1 cellular context compared by ENCODE assay signal in genomic region chr10:95561200-95562177, GRCh38.
A peak's percentile ranks its signal among the peaks of the same experiment; 100 is the strongest.
TF ChIP-seq lines count a peak whose summit lies in the region.

TSS of gene SORBS1 (minus strand) at chr10:95561371. CDS start at chr10:95441135, 120,236 bp downstream.

TF ChIP-seq in HepG2, 621 proteins besides CTCF, POLR2A, EP300 and RAD21 (continued from another document):
- peak; percentile 12; the same call in 1 of the 2 replicates for TF ChIP-seq RXRB (CRISPR knock-in tag; IDR thresholded peaks at IDR 0.05; ENCODE audit: borderline replicate concordance)
- no peak for TF ChIP-seq EED (CRISPR knock-in tag; IDR thresholded peaks at IDR 0.05)
- no peak for TF ChIP-seq STAT6 (CRISPR knock-in tag; IDR thresholded peaks at IDR 0.05; ENCODE audit: borderline replicate concordance)
- no peak for TF ChIP-seq ZNF704 (CRISPR knock-in tag; IDR thresholded peaks at IDR 0.05; ENCODE audit: borderline replicate concordance)
- peak; percentile 75 for TF ChIP-seq ZMYM4 (CRISPR knock-in tag; IDR thresholded peaks at IDR 0.05)
- no peak for TF ChIP-seq JARID2 (CRISPR knock-in tag; IDR thresholded peaks at IDR 0.05; ENCODE audit: insufficient replicate concordance)
- no peak for TF ChIP-seq TCF7 (IDR thresholded peaks at IDR 0.05; ENCODE audit: low read depth)
- TF ChIP-seq ZNF773 (CRISPR knock-in tag; IDR thresholded peaks at IDR 0.05; ENCODE audit: borderline replicate concordance), result no peak
- TF ChIP-seq ZBTB38 (CRISPR knock-in tag; IDR thresholded peaks at IDR 0.05), result no peak
- TF ChIP-seq RELA (CRISPR knock-in tag; IDR thresholded peaks at IDR 0.05), result no peak
- TF ChIP-seq ZNF264 (CRISPR knock-in tag; IDR thresholded peaks at IDR 0.05), result no peak
- TF ChIP-seq CHD4 (IDR thresholded peaks at IDR 0.05; ENCODE audit: borderline replicate concordance, low read length), result peak; percentile 98
- TF ChIP-seq ZNF772 (CRISPR knock-in tag; IDR thresholded peaks at IDR 0.05), result peak; percentile 59; the same call in 1 of the 2 replicates
- peak; percentile 71 for TF ChIP-seq ZBTB2 (CRISPR knock-in tag; IDR thresholded peaks at IDR 0.05; ENCODE audit: low read depth)
- no peak for TF ChIP-seq MAZ (IDR thresholded peaks at IDR 0.05; ENCODE audit: borderline replicate concordance, low read depth, low read length)
- TF ChIP-seq MAZ (CRISPR knock-in tag; IDR thresholded peaks at IDR 0.05; ENCODE audit: low read depth), result peak; percentile 73
- no peak for TF ChIP-seq SP1 (IDR thresholded peaks at IDR 0.05)
- TF ChIP-seq SP1 (CRISPR knock-in tag; IDR thresholded peaks at IDR 0.05), result peak; percentile 81
- TF ChIP-seq RFXAP (CRISPR knock-in tag; IDR thresholded peaks at IDR 0.05; ENCODE audit: borderline replicate concordance), result no peak
- TF ChIP-seq ZNF567 (CRISPR knock-in tag; IDR thresholded peaks at IDR 0.05; ENCODE audit: borderline replicate concordance), result no peak
- TF ChIP-seq TP53 (CRISPR knock-in tag; conservative IDR thresholded peaks at IDR 0.05), result no peak
- TF ChIP-seq LCORL (IDR thresholded peaks at IDR 0.05), result no peak
- TF ChIP-seq LCORL (CRISPR knock-in tag; IDR thresholded peaks at IDR 0.05), result peak; percentile 55
- TF ChIP-seq ELF1 (CRISPR knock-in tag; IDR thresholded peaks at IDR 0.05), result peak; percentile 49
- TF ChIP-seq PRDM10 (CRISPR knock-in tag; IDR thresholded peaks at IDR 0.05; ENCODE audit: low read depth), result no peak; the same call in 1 of the 2 replicates
- TF ChIP-seq AGO1 (IDR thresholded peaks at IDR 0.05; ENCODE audit: low read depth, low read length, poor library complexity, severe bottlenecking), result no peak
- TF ChIP-seq ZMAT5 (CRISPR knock-in tag; IDR thresholded peaks at IDR 0.05; ENCODE audit: borderline replicate concordance, low read depth), result no peak
- 0 out of 2 replicates have a peak, but pooled peaks have one; percentile 35 for TF ChIP-seq TMF1 (CRISPR knock-in tag; IDR thresholded peaks at IDR 0.05; ENCODE audit: low read depth)
- TF ChIP-seq FOXO1 (CRISPR knock-in tag; IDR thresholded peaks at IDR 0.05), result peak; percentile 26
- no peak for TF ChIP-seq ZNF746 (CRISPR knock-in tag; IDR thresholded peaks at IDR 0.05)
- 0 out of 2 replicates have a peak, but pooled peaks have one; percentile 62 for TF ChIP-seq ZNF768 (CRISPR knock-in tag; IDR thresholded peaks at IDR 0.05)
- TF ChIP-seq KLF16 (CRISPR knock-in tag; IDR thresholded peaks at IDR 0.05), result peak in 1 of 2 experiments; percentile 76; a peak in 2 of 4 replicates
- peak; percentile 64; the same call in 1 of the 2 replicates for TF ChIP-seq TFAP4 (IDR thresholded peaks at IDR 0.05; ENCODE audit: borderline replicate concordance, low read depth)
- no peak for TF ChIP-seq RFX1 (IDR thresholded peaks at IDR 0.05)
- TF ChIP-seq YEATS4 (CRISPR knock-in tag; IDR thresholded peaks at IDR 0.05; ENCODE audit: borderline replicate concordance), result 0 out of 2 replicates have a peak, but pooled peaks have one; percentile 50
- no peak for TF ChIP-seq RAD51 (IDR thresholded peaks at IDR 0.05; ENCODE audit: borderline replicate concordance)
- no peak for TF ChIP-seq SKI (IDR thresholded peaks at IDR 0.05; ENCODE audit: partially characterized antibody)
- no peak for TF ChIP-seq MIER2 (CRISPR knock-in tag; IDR thresholded peaks at IDR 0.05)
- TF ChIP-seq EHMT2 (IDR thresholded peaks at IDR 0.05; ENCODE audit: borderline replicate concordance, low read depth, low read length), result no peak
- TF ChIP-seq SNAPC5 (CRISPR knock-in tag; IDR thresholded peaks at IDR 0.05; ENCODE audit: borderline replicate concordance), result no peak
- TF ChIP-seq ZBTB37 (CRISPR knock-in tag; IDR thresholded peaks at IDR 0.05), result no peak
- no peak for TF ChIP-seq KDM5A (IDR thresholded peaks at IDR 0.05; ENCODE audit: borderline replicate concordance, low read length)
- TF ChIP-seq IRX3 (CRISPR knock-in tag; IDR thresholded peaks at IDR 0.05; ENCODE audit: borderline replicate concordance, low read depth), result 0 out of 2 replicates have a peak, but pooled peaks have one; percentile 52
- TF ChIP-seq ZNF563 (CRISPR knock-in tag; IDR thresholded peaks at IDR 0.05), result no peak
- peak; percentile 93 for TF ChIP-seq ZNF652 (CRISPR knock-in tag; IDR thresholded peaks at IDR 0.05; ENCODE audit: borderline replicate concordance, low read depth)
- no peak for TF ChIP-seq FOSL1 (CRISPR knock-in tag; IDR thresholded peaks at IDR 0.05; ENCODE audit: borderline replicate concordance)
- TF ChIP-seq RFXANK (CRISPR knock-in tag; IDR thresholded peaks at IDR 0.05), result no peak
- TF ChIP-seq AHR (CRISPR knock-in tag; IDR thresholded peaks at IDR 0.05), result no peak; the same call in 1 of the 2 replicates
- TF ChIP-seq ZNF740 (CRISPR knock-in tag; IDR thresholded peaks at IDR 0.05), result no peak
- TF ChIP-seq TCF7L2 (IDR thresholded peaks at IDR 0.05; ENCODE audit: low read depth, low read length), result no peak
- TF ChIP-seq SRSF9 (IDR thresholded peaks at IDR 0.05; ENCODE audit: borderline replicate concordance, insufficient read depth, low read depth, low read length, poor library complexity, severe bottlenecking), result no peak
- TF ChIP-seq NPAS2 (CRISPR knock-in tag; IDR thresholded peaks at IDR 0.05; ENCODE audit: borderline replicate concordance), result no peak
TF ChIP-seq in HepG2: peak in this region for 146.
